8 cellular contexts compared by ENCODE assay signal in the genomic region with DNA sequence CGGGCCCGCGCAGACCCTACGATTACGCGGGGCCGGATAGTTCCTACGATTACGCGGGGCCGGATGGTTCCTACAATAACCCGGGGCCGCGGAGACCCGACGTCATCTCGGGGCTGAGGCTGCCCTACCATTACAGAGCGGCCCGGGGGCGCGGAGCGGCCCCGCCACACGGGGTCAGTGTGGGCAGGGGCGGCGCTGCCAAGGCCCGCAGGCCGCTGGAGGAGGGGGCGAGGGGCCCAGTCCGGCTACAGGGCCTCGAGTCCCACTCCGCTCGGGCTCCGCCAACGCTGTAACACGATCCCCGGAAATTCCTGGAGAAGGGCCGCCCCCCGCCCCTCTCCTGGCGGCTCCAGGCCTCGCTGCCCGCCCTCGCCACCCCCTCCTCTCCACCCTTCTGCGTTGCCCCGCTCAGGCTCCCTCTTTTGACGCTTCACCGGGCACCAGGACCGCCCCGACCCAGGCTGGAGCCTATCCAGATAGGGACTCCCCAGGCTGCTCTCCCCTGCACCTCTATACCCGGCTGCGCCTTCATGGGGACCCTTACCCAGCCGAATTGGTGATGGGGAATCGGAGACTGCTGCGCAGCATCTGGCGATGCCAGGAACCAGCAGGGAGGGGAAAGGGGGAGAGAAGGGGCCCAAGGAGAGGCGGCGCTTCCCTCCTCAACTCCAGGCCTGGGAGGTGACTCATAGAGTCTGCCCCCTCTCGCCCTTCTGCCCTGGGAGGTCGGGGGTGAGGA. TPM values are rescaled to one million over a fixed set of nuclear protein-coding genes. Genes with fewer than 3 reads are reported as not detected.
DNase-seq lines count a peak whose midpoint lies in the region; ATAC-seq and TF ChIP-seq lines count a peak whose summit lies in the region.

A gene with protein sequence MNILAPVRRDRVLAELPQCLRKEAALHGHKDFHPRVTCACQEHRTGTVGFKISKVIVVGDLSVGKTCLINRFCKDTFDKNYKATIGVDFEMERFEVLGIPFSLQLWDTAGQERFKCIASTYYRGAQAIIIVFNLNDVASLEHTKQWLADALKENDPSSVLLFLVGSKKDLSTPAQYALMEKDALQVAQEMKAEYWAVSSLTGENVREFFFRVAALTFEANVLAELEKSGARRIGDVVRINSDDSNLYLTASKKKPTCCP (minus strand): TSS at position 291 of the 739 bp plus-strand sequence. CDS start 602 bp downstream, outside the sequence.

- intact Hi-C loops in left ventricle myocardium superior (cut with micrococcal nuclease): no loop called here

- H2AFZ ChIP-seq in SK-N-SH (ENCODE audit: low read depth) (no peak within 1 kb of the TSS), parathyroid adenoma (peak within 1 kb of the TSS; percentile 93)

- peaks cover 21% of the 10 kb centered on the region for H4K20me1 ChIP-seq in SK-N-SH (ENCODE audit: insufficient read depth)

- H3K4me1 ChIP-seq in SK-N-SH (ENCODE audit: control insufficient read depth in 1 of 2, insufficient read depth in 2 of 2, low read depth in 1 of 2, low read length in 1 of 2) (peaks cover 7 to 11% of the 10 kb centered on the region in 2 experiments; a peak in 3 of 4 replicates), parathyroid adenoma (peaks cover 18% of the 10 kb centered on the region)

- no peaks in the 10 kb centered on the region for H3K27me3 ChIP-seq in SK-N-SH (ENCODE audit: insufficient read depth)
- no peaks in the 10 kb centered on the region for H3K27me3 ChIP-seq in parathyroid adenoma (ENCODE audit: control insufficient read depth, insufficient read depth, low read length)

- H3K4me3 ChIP-seq in SK-N-SH (ENCODE audit: low read depth in 2 of 2, low read length in 1 of 2): no peak within 1 kb of the TSS
- peak within 1 kb of the TSS; percentile 67 for H3K4me3 ChIP-seq in parathyroid adenoma (ENCODE audit: low read depth, low read length)

- no peaks in the 10 kb centered on the region for H3K9me3 ChIP-seq in SK-N-SH
- no peaks in the 10 kb centered on the region for H3K9me3 ChIP-seq in parathyroid adenoma (ENCODE audit: control insufficient read depth, low read length)

- H3K79me2 ChIP-seq in SK-N-SH (ENCODE audit: insufficient read depth) (peaks cover 30% of the 10 kb centered on the region), parathyroid adenoma (peaks cover 8% of the 10 kb centered on the region)

- 76% methylated on average over 39 of the region's 59 CpGs for WGBS in SK-N-SH (ENCODE audit: low lambda C conversion rate)

- no peak for DNase-seq in SK-N-SH
- DNase-seq in NCI-H460 (ENCODE audit: extremely low read depth, low read depth): peak; percentile 76
- peak; percentile 81 for DNase-seq in left ventricle myocardium superior
- DNase-seq in NCI-H345 treated with DMSO at 0.1 percent for 48 hours (lab: John Stamatoyannopoulos, UW; ENCODE audit: unreplicated experiment): no peak

- H3K36me3 ChIP-seq in SK-N-SH (replicated peaks in 1 of 2; ENCODE audit: control insufficient read depth in 1 of 2, insufficient read depth in 2 of 2, low read length in 1 of 2) (peaks cover 17 to 26% of the 10 kb centered on the region in 2 experiments), parathyroid adenoma (ENCODE audit: control insufficient read depth, insufficient read depth, low read length) (no peaks in the 10 kb centered on the region)

- no peak for TF ChIP-seq EP300 in SK-N-SH (IDR thresholded peaks at IDR 0.05; ENCODE audit: borderline replicate concordance in 1 of 2, low read depth in 1 of 2, low read length in 1 of 2)

- CTCF ChIA-PET in SK-N-SH (lab: Yijun Ruan, JAX): interaction anchor here (1.7 kb wide), 1 partner anchor 10 kb away, joined by 4 read pairs; no protein-coding TSS in a partner anchor

- TF ChIP-seq RAD21 in SK-N-SH (IDR thresholded peaks at IDR 0.05; ENCODE audit: low read length): no peak

- ATAC-seq in SK-N-SH treated with all-trans-retinoic acid at 6 μM for 48 hours: no peak
- ATAC-seq in left ventricle myocardium superior: peak; percentile 34
- ATAC-seq in GM18520 (IDR thresholded peaks at IDR 0.05; ENCODE audit: unreplicated experiment): no peak

- POLR2A ChIA-PET in SK-N-SH (lab: Yijun Ruan, JAX): no interaction called here

- no peak for TF ChIP-seq CTCF in SK-N-SH (IDR thresholded peaks at IDR 0.05)
- peak; percentile 33 for TF ChIP-seq CTCF in parathyroid adenoma (IDR thresholded peaks at IDR 0.05)

- no peak within 1 kb of the TSS for H3K4me2 ChIP-seq in SK-N-SH
- peak within 1 kb of the TSS; percentile 88 for H3K4me2 ChIP-seq in parathyroid adenoma (ENCODE audit: low read length)

- H3K9me2 ChIP-seq in SK-N-SH: no peaks in the 10 kb centered on the region

- peaks cover 36% of the 10 kb centered on the region for H3F3A ChIP-seq in SK-N-SH (replicated peaks; ENCODE audit: insufficient read depth)

- H3K27ac ChIP-seq in SK-N-SH (ENCODE audit: low read depth in 2 of 2, low read length in 1 of 2) (peak within 1 kb of the TSS; percentile 8 to 86; a peak in 2 of 4 replicates), angular gyrus (ENCODE audit: low read depth, low read length) (peak within 1 kb of the TSS; percentile 55), parathyroid adenoma (peak within 1 kb of the TSS; percentile 86)

- H3K9ac ChIP-seq in SK-N-SH (no peak within 1 kb of the TSS), parathyroid adenoma (peak within 1 kb of the TSS; percentile 62)

TF ChIP-seq in SK-N-SH, 30 proteins besides CTCF, POLR2A, EP300 and RAD21:
- TF ChIP-seq SIN3A (IDR thresholded peaks at IDR 0.05; ENCODE audit: borderline replicate concordance, low read depth, low read length): no peak
- TF ChIP-seq TAF1 (IDR thresholded peaks at IDR 0.05; ENCODE audit: borderline replicate concordance, low read depth, low read length): no peak
- TF ChIP-seq FOSL2 (IDR thresholded peaks at IDR 0.05; ENCODE audit: borderline replicate concordance, low read depth): no peak
- no peak for TF ChIP-seq SMC3 (IDR thresholded peaks at IDR 0.05; ENCODE audit: low read depth, low read length)
- TF ChIP-seq YY1 (IDR thresholded peaks at IDR 0.05; ENCODE audit: low read depth): no peak
- no peak for TF ChIP-seq NRF1 (IDR thresholded peaks at IDR 0.05; ENCODE audit: low read depth, low read length)

TF ChIP-seq in SK-N-SH treated with all-trans-retinoic acid at 6 μM for 48 hours, 23 proteins besides CTCF, POLR2A, EP300 and RAD21 (continues in another document):
- TF ChIP-seq SNAI2 (CRISPR knock-in tag; IDR thresholded peaks at IDR 0.05) (no peak), TOX (CRISPR knock-in tag; IDR thresholded peaks at IDR 0.05; ENCODE audit: borderline replicate concordance) (no peak), RARB (CRISPR knock-in tag; IDR thresholded peaks at IDR 0.05) (no peak), OSR1 (CRISPR knock-in tag; IDR thresholded peaks at IDR 0.05) (no peak), ARNTL (CRISPR knock-in tag; IDR thresholded peaks at IDR 0.05; ENCODE audit: borderline replicate concordance, low read depth) (no peak), ESRRG (CRISPR knock-in tag; IDR thresholded peaks at IDR 0.05) (no peak), ZFP3 (CRISPR knock-in tag; IDR thresholded peaks at IDR 0.05) (no peak)
- TF ChIP-seq, protein P1, sequence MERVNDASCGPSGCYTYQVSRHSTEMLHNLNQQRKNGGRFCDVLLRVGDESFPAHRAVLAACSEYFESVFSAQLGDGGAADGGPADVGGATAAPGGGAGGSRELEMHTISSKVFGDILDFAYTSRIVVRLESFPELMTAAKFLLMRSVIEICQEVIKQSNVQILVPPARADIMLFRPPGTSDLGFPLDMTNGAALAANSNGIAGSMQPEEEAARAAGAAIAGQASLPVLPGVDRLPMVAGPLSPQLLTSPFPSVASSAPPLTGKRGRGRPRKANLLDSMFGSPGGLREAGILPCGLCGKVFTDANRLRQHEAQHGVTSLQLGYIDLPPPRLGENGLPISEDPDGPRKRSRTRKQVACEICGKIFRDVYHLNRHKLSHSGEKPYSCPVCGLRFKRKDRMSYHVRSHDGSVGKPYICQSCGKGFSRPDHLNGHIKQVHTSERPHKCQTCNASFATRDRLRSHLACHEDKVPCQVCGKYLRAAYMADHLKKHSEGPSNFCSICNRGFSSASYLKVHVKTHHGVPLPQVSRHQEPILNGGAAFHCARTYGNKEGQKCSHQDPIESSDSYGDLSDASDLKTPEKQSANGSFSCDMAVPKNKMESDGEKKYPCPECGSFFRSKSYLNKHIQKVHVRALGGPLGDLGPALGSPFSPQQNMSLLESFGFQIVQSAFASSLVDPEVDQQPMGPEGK (CRISPR knock-in tag; IDR thresholded peaks at IDR 0.05; ENCODE audit: borderline replicate concordance): no peak
- TF ChIP-seq, protein P2, sequence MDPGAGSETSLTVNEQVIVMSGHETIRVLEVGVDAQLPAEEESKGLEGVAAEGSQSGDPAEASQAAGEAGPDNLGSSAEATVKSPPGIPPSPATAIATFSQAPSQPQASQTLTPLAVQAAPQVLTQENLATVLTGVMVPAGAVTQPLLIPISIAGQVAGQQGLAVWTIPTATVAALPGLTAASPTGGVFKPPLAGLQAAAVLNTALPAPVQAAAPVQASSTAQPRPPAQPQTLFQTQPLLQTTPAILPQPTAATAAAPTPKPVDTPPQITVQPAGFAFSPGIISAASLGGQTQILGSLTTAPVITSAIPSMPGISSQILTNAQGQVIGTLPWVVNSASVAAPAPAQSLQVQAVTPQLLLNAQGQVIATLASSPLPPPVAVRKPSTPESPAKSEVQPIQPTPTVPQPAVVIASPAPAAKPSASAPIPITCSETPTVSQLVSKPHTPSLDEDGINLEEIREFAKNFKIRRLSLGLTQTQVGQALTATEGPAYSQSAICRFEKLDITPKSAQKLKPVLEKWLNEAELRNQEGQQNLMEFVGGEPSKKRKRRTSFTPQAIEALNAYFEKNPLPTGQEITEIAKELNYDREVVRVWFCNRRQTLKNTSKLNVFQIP (CRISPR knock-in tag; IDR thresholded peaks at IDR 0.05; ENCODE audit: borderline replicate concordance, low read depth): no peak
- TF ChIP-seq, protein P3, sequence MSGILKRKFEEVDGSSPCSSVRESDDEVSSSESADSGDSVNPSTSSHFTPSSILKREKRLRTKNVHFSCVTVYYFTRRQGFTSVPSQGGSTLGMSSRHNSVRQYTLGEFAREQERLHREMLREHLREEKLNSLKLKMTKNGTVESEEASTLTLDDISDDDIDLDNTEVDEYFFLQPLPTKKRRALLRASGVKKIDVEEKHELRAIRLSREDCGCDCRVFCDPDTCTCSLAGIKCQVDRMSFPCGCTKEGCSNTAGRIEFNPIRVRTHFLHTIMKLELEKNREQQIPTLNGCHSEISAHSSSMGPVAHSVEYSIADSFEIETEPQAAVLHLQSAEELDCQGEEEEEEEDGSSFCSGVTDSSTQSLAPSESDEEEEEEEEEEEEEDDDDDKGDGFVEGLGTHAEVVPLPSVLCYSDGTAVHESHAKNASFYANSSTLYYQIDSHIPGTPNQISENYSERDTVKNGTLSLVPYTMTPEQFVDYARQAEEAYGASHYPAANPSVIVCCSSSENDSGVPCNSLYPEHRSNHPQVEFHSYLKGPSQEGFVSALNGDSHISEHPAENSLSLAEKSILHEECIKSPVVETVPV (CRISPR knock-in tag; IDR thresholded peaks at IDR 0.05): no peak

RNA-seq across cellular contexts. Expression of the gene that starts here (rescaled TPM):
- 0.06 and 0.18 TPM in 2 replicates for polyA plus RNA-seq in SK-N-SH (2012; rRNA removed)
- 0.03 and 0.22 TPM in 2 replicates for polyA plus RNA-seq in SK-N-SH (2012; cell fraction: cytosol; rRNA removed)
- polyA plus RNA-seq in SK-N-SH (2012; cell fraction: nucleus; rRNA removed): 0.50 and 0.54 TPM in 2 replicates
- 170 and 179 TPM in 2 replicates for total RNA-seq in NCI-H460 (2014; rRNA removed; shearing (Covaris generic))
- 339 and 432 TPM in 2 replicates for polyA plus RNA-seq in NCI-H460 (2014; cell fraction: nucleus; rRNA removed)
- 14.8 TPM for total RNA-seq in left ventricle myocardium superior

Comparison
In these comparisons a context has a peak if more than half of its experiments do, and no peak if none do; other contexts are left out.
1. RNA of the gene that starts here (total RNA-seq): 170 to 179 TPM in NCI-H460; 14.8 TPM in left ventricle myocardium superior (single experiment); every median in the first group is over 10 times any median in the second.
2. DNase-seq: peak in NCI-H460 (single experiment) and left ventricle myocardium superior (single experiment); none in SK-N-SH (single experiment) and NCI-H345 treated with DMSO at 0.1 percent for 48 hours (single experiment).
3. Peak in every context shown above with its lines, with median percentiles within 50 percentile points of each other: H3K27ac ChIP-seq.